In the genomic region with DNA sequence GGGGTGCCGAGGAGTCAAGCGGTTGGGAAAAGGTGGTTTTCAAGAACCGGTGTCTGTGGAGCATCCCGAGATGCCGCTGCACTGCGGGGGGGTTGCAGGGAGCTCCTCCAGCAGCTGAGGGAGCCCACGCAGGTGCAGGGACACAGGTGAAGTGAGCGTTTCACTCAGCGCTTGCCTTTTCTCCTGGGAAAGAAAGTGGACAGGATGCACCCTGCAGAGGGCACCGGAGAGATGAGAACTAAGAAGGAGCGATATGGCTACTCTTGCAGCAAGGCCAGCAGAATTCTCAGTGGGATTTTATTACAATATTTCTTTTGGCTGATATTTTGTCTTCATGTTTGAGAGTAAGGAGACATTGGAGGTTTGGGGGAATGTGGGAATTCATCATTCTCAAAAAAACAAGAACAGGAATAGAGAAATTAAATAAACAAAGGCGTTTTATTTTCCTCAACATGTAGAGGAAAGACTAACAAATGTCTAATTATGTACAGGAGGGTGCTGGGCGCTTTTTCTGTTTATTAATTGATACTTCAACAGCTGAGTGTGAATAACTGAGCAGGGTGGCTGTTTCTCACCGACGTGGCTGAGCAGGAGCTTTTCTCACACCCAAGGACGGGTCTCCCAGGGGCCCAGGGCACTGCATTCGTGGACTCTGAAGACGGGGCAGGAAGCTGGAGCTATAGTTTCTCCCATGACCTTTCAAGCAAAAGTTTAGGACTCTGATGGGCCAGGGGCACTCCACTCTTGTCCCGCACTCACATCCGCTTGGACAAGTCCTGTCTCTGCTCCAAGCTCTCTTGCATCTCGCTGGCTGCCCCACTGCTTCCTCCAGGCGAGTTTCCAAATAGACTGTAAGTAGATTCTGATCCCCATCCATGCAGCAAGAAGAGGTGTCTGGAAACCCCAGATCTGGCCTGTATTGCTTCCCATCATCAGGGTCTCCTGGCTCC, we compare ENCODE assay signal across 11 cellular contexts.
DNase-seq lines count a peak whose midpoint lies in the region; ATAC-seq, FAIRE-seq and TF ChIP-seq lines count a peak whose summit lies in the region.
"Had no signal": no experiment of that assay in that cellular context is flagged by ENCODE, and none has a peak within 500 bp of the region (broad histone marks: within the 10 kb centered on the region; RNA-seq: fewer than 3 reads in every experiment).

No MANE protein-coding gene starts in this region.

- 59 to 68% (median 61%) methylated on average over 20 to 22 of the region's 22 CpGs for WGBS in adrenal gland, 4 donors
- WGBS in small intestine, 3 donors, result 69 to 84% (median 81%) methylated on average over 22 of the region's 22 CpGs

- no peaks in the 10 kb centered on the region for H3K4me1 ChIP-seq in adrenal gland (replicated peaks in 1 of 2)
- H3K4me1 ChIP-seq in small intestine (ENCODE audit: control insufficient read depth in 2 of 2, insufficient read depth in 1 of 2, low read depth in 1 of 2, low read length in 1 of 2), result no peaks in the 10 kb centered on the region

- H3K9me3 ChIP-seq in adrenal gland (replicated peaks in 1 of 3) (no peaks in the 10 kb centered on the region), small intestine (ENCODE audit: control insufficient read depth, low read depth) (peaks cover 2% of the 10 kb centered on the region)

- FAIRE-seq in small intestine (lab: Jason Lieb, UNC), result no peak
- FAIRE-seq: GM18507 had no signal

- no peak for TF ChIP-seq POLR2A in adrenal gland (IDR thresholded peaks at IDR 0.05)

- TF ChIP-seq CTCF in LNCaP clone FGC (IDR thresholded peaks at IDR 0.05; ENCODE audit: control insufficient read depth, extremely low read depth, insufficient read depth) (peak; percentile 66), adrenal gland (IDR thresholded peaks at IDR 0.05) (peak in 5 of 6 experiments; percentile 18 to 41 (median 37))

- no peak for DNase-seq in LNCaP clone FGC (ENCODE audit: low read depth)
- peak in 2 of 7 donors; percentile 35 to 48 for DNase-seq in adrenal gland
- DNase-seq in inferior parietal cortex (ENCODE audit: extremely low spot score), result peak; percentile 27
- DNase-seq in small intestine, result peak; percentile 33
- no peak for DNase-seq in NCI-H2081 treated with DMSO at 0.1 percent for 48 hours (lab: John Stamatoyannopoulos, UW)
- DNase-seq: NCI-H510A; stimulated activated CD8-positive, alpha-beta memory T cell treated with anti-CD3 and anti-CD28 coated beads, Interleukin-4, amount 100 ng/mL, for 48 hours; T-helper 1 cell had no signal

- H3K36me3 ChIP-seq in adrenal gland (replicated peaks in 1 of 2) (no peaks in the 10 kb centered on the region), small intestine (ENCODE audit: control insufficient read depth in 2 of 2, insufficient read depth in 2 of 2, low read length in 2 of 2) (no peaks in the 10 kb centered on the region)

- intact Hi-C loops in adrenal gland (cut with DNase I), result loop anchor here in 1 of 2 donors (10.0 kb wide), 1 partner anchor 268 kb away; no protein-coding TSS in a partner anchor

- H3K4me3 ChIP-seq in LNCaP clone FGC (ENCODE audit: low read depth, low read length) (no peak overlapping the region), adrenal gland (no peak overlapping the region), small intestine (ENCODE audit: low read depth in 1 of 2, low read length in 2 of 2) (no peak overlapping the region)

- H3K27me3 ChIP-seq in adrenal gland (no peaks in the 10 kb centered on the region), small intestine (ENCODE audit: control insufficient read depth in 2 of 2, insufficient read depth in 2 of 2, low read length in 2 of 2) (no peaks in the 10 kb centered on the region)

- H3K27ac ChIP-seq in adrenal gland (no peak overlapping the region), small intestine (ENCODE audit: low read depth in 1 of 2, low read length in 1 of 2) (no peak overlapping the region)

- ATAC-seq in GM18867 (IDR thresholded peaks at IDR 0.05; ENCODE audit: unreplicated experiment), result no peak
- ATAC-seq in HG02970 (IDR thresholded peaks at IDR 0.05; ENCODE audit: low FRiP score, unreplicated experiment), result no peak

Comparison
In these comparisons a context has a peak if more than half of its experiments do, and no peak if none do; other contexts are left out.
1. DNase-seq: peak in inferior parietal cortex (single experiment) and small intestine (single experiment); none in LNCaP clone FGC (single experiment) and NCI-H2081 treated with DMSO at 0.1 percent for 48 hours (single experiment).